2 cellular contexts compared by ENCODE assay signal in the genomic region with DNA sequence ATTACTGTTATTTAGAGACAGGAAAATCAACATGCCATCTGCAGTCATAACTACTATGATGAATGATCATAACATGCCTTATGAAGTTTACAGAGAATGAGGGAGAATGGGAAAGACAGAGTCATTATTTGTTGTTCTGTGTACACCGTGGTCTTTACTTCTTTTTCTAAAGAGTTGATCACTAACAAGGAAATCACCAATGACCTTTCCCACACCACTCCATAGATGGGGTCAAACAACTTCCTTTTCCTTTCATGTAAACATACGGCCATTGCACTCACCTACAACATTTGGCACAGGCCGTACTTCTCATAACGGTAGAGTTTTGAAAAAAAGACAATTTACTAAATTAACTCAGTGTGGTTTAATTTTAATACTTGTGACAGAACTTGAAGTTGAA.
TF ChIP-seq lines count a peak whose summit lies in the region.

No MANE protein-coding gene starts in this region.

TF ChIP-seq in GM12891, 5 proteins besides CTCF, POLR2A, EP300 and RAD21:
- TF ChIP-seq PAX5 (IDR thresholded peaks at IDR 0.05; ENCODE audit: insufficient read depth, low read length, severe bottlenecking) = no peak

TF ChIP-seq in endothelial cell of umbilical vein, 7 proteins besides CTCF, POLR2A, EP300 and RAD21:
- TF ChIP-seq FOS (IDR thresholded peaks at IDR 0.05; ENCODE audit: borderline replicate concordance, insufficient read depth, low read length) (no peak), EZH2 (IDR thresholded peaks at IDR 0.05; ENCODE audit: borderline replicate concordance, low read depth, low read length, severe bottlenecking) (no peak), GATA2 (IDR thresholded peaks at IDR 0.05; ENCODE audit: insufficient read depth, insufficient read length, low read depth, low read length) (no peak), POLR2AphosphoS5 (IDR thresholded peaks at IDR 0.05; ENCODE audit: insufficient read depth, low read depth, low read length) (no peak), MYC (IDR thresholded peaks at IDR 0.05; ENCODE audit: low read depth, low read length) (no peak)
